Comparison of ENCODE assay signal across 11 cellular contexts in genomic region chr15:51969728-51970127, GRCh38. TPM values are rescaled to one million over a fixed set of nuclear protein-coding genes. Genes with fewer than 3 reads are reported as not detected.
DNase-seq lines count a peak whose midpoint lies in the region; ATAC-seq and TF ChIP-seq lines count a peak whose summit lies in the region.
"Had no signal": no experiment of that assay in that cellular context is flagged by ENCODE, and none has a peak within 500 bp of the region (broad histone marks: within the 10 kb centered on the region; RNA-seq: fewer than 3 reads in every experiment).

No MANE protein-coding gene starts in this region.

- H3K4me1 Mint-ChIP-seq in IgD-negative memory B cell: peaks cover 18 to 33% (median 24%) of the 10 kb centered on the region in 3 donors
- peaks cover 11% of the 10 kb centered on the region for H3K4me1 Mint-ChIP-seq in WTC11
- H3K4me1 Mint-ChIP-seq in mesothelial cell of epicardium: peaks cover 15% of the 10 kb centered on the region

- H3K36me3 Mint-ChIP-seq in IgD-negative memory B cell: peaks cover 13% of the 10 kb centered on the region
- peaks cover 28% of the 10 kb centered on the region for H3K36me3 Mint-ChIP-seq in WTC11
- peaks cover 28% of the 10 kb centered on the region for H3K36me3 Mint-ChIP-seq in mesothelial cell of epicardium

- H3K27me3 Mint-ChIP-seq in IgD-negative memory B cell (peaks cover 2% of the 10 kb centered on the region), WTC11 (ENCODE audit: low read depth) (no peaks in the 10 kb centered on the region), mesothelial cell of epicardium (ENCODE audit: low read depth) (peaks cover 1% of the 10 kb centered on the region)

- H3K27ac Mint-ChIP-seq in IgD-negative memory B cell (peak overlapping the region in 2 of 3 donors; percentile 66 to 85), WTC11 (no peak overlapping the region), mesothelial cell of epicardium (no peak overlapping the region)

- POLR2A ChIA-PET in WTC11 (lab: Charles Lee): no interaction called here

- ATAC-seq in WTC11: no peak
- ATAC-seq in HG02981 (IDR thresholded peaks at IDR 0.05; ENCODE audit: unreplicated experiment): no peak

- H3K4me3 Mint-ChIP-seq in IgD-negative memory B cell (peak overlapping the region in 3 of 4 donors; percentile 32 to 92 (median 57)), WTC11 (peak overlapping the region; percentile 92), mesothelial cell of epicardium (peak overlapping the region; percentile 95)

- DNase-seq in DMS53 (lab: John Stamatoyannopoulos, UW) (peak; percentile 17), DMS53 treated with DMSO at 0.1 percent for 48 hours (lab: John Stamatoyannopoulos, UW; ENCODE audit: unreplicated experiment) (no peak), WTC11 (ENCODE audit: low spot score) (no peak), mesothelial cell of epicardium (ENCODE audit: low spot score in 2 of 2, unreplicated experiment in 2 of 2) (no peak), foreskin melanocyte (no peak), occipital lobe (lab: John Stamatoyannopoulos, UW) (no peak)
- DNase-seq: activated CD8-positive, alpha-beta memory T cell treated with anti-CD3 and anti-CD28 coated beads, Interleukin-2, amount 50 U/mL, for 4 hours; colonic mucosa; NCI-H1436 had no signal

- peaks cover 2 to 12% (median 7%) of the 10 kb centered on the region in 3 donors for H3K9me3 Mint-ChIP-seq in IgD-negative memory B cell
- H3K9me3 Mint-ChIP-seq in WTC11: peaks cover 4% of the 10 kb centered on the region
- H3K9me3 Mint-ChIP-seq in mesothelial cell of epicardium: peaks cover 14% of the 10 kb centered on the region

- CTCF ChIA-PET in WTC11 (lab: Charles Lee): interaction anchor here (3.6 kb wide), 1 partner anchor 109 kb away, joined by 39 read pairs; no protein-coding TSS in a partner anchor

- TF ChIP-seq CTCF in WTC11 (IDR thresholded peaks at IDR 0.05) (no peak), mesothelial cell of epicardium (IDR thresholded peaks at IDR 0.05; ENCODE audit: unreplicated experiment) (no peak)

TF ChIP-seq in WTC11, 78 proteins besides CTCF, POLR2A, EP300 and RAD21:
- no peak for TF ChIP-seq MYBL2 (CRISPR knock-in tag; IDR thresholded peaks at IDR 0.05)
- TF ChIP-seq, protein P1, sequence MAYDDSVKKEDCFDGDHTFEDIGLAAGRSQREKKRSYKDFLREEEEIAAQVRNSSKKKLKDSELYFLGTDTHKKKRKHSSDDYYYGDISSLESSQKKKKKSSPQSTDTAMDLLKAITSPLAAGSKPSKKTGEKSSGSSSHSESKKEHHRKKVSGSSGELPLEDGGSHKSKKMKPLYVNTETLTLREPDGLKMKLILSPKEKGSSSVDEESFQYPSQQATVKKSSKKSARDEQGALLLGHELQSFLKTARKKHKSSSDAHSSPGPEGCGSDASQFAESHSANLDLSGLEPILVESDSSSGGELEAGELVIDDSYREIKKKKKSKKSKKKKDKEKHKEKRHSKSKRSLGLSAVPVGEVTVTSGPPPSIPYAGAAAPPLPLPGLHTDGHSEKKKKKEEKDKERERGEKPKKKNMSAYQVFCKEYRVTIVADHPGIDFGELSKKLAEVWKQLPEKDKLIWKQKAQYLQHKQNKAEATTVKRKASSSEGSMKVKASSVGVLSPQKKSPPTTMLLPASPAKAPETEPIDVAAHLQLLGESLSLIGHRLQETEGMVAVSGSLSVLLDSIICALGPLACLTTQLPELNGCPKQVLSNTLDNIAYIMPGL (CRISPR knock-in tag; IDR thresholded peaks at IDR 0.05): no peak

RNA-seq across cellular contexts. Expression of gene LEO1, which starts 1.9 kb away (rescaled TPM):
- 13.4 TPM for polyA plus RNA-seq in IgD-negative memory B cell
- total RNA-seq in WTC11 (2021) (24.9 to 28.4 TPM (median 25.0 TPM) in 3 replicates), mesothelial cell of epicardium (20.2 to 22.4 TPM (median 20.4 TPM) in 3 replicates), occipital lobe (42.1 TPM)

RNA-seq across cellular contexts. Expression of gene MAPK6, which starts 49.3 kb away (rescaled TPM):
- polyA plus RNA-seq in IgD-negative memory B cell: 5.8 TPM
- total RNA-seq in WTC11 (2021) (82.2 to 95.1 TPM (median 83.2 TPM) in 3 replicates), mesothelial cell of epicardium (56.7 to 59.9 TPM (median 57.4 TPM) in 3 replicates), occipital lobe (98.3 TPM)

Comparison
In these comparisons a context has a peak if more than half of its experiments do, and no peak if none do; other contexts are left out.
1. H3K27ac Mint-ChIP-seq: peak in IgD-negative memory B cell (2 of 3); none in WTC11 (single experiment) and mesothelial cell of epicardium (single experiment).
2. Peak in every context shown above with its lines, with median percentiles within 50 percentile points of each other: H3K4me3 Mint-ChIP-seq.